ENCODE assay signal across 20 cellular contexts in the genomic region with DNA sequence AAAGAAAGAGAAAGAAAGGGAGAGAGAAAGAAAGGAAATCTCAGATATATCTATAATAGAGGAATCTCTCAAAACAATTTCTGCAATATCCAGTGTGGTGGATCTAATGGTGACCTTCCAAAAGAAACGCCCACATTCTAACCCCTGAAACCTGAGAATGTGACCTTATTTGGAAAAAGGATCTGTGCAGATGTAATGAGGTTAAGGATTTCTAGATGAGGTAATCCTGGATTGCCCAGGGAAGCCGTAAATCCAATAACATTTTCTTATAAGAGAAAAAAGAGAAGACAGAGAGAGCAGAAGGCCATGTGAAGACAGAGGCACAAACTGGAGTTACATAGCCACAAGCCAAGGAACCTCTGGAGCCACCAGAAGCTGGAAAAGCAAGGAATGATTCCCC.
A peak's percentile ranks its signal among the peaks of the same experiment; 100 is the strongest.
DNase-seq lines count a peak whose midpoint lies in the region; ATAC-seq and TF ChIP-seq lines count a peak whose summit lies in the region.
"Had no signal": no experiment of that assay in that cellular context is flagged by ENCODE, and none has a peak within 500 bp of the region (broad histone marks: within the 10 kb centered on the region; RNA-seq: fewer than 3 reads in every experiment).

No MANE protein-coding gene starts in this region.

- DNase-seq in NCI-H446 treated with DMSO at 0.1 percent for 48 hours (lab: John Stamatoyannopoulos, UW) (peak; percentile 57), NCI-H446 (lab: John Stamatoyannopoulos, UW) (no peak), NCI-H82 (lab: John Stamatoyannopoulos, UW) (peak; percentile 97), fibroblast of peridontal ligament (ENCODE audit: extremely low read depth) (peak; percentile 36), thoracic aorta (ENCODE audit: low spot score) (no peak), lower leg skin (ENCODE audit: low spot score in 2 of 2) (no peak)
- no peak for DNase-seq in central memory CD4-positive, alpha-beta T cell
- DNase-seq: activated CD4-positive, alpha-beta T cell treated with anti-CD3 and anti-CD28 coated beads for 36 hours; activated naive CD8-positive, alpha-beta T cell treated with anti-CD3 and anti-CD28 coated beads for 36 hours; CD8-positive, alpha-beta T cell; cortex of kidney; foreskin melanocyte; left colon; NCI-H1436; stimulated activated CD4-positive, alpha-beta T cell treated with anti-CD3 and anti-CD28 coated beads, Interleukin-15, amount 100 ng/mL, for 24 hours had no signal

- H3K36me3 ChIP-seq in thoracic aorta: no peaks in the 10 kb centered on the region
- H3K36me3 ChIP-seq: neutrophil, suprapubic skin, vagina had no signal

- TF ChIP-seq POLR2A in lower leg skin (IDR thresholded peaks at IDR 0.05): no peak

- H3K4me3 ChIP-seq in thoracic aorta (no peak overlapping the region), lower leg skin (ENCODE audit: low read depth, poor library complexity, severe bottlenecking) (no peak overlapping the region)
- H3K4me3 ChIP-seq: suprapubic skin, vagina had no signal

- no peaks in the 10 kb centered on the region for H3K27me3 ChIP-seq in thoracic aorta (replicated peaks; ENCODE audit: insufficient read depth)
- H3K27me3 ChIP-seq: neutrophil, suprapubic skin, vagina had no signal

- ATAC-seq in thoracic aorta (ENCODE audit: insufficient number of reproducible peaks, low FRiP score, low read depth): peak; percentile 43
- ATAC-seq in HG02623 (IDR thresholded peaks at IDR 0.05; ENCODE audit: unreplicated experiment): no peak
- ATAC-seq: activated CD4-positive, alpha-beta T cell treated with anti-CD3 and anti-CD28 coated beads for 36 hours; CD8-positive, alpha-beta T cell; left colon had no signal

- H3K9me3 ChIP-seq in thoracic aorta: no peaks in the 10 kb centered on the region
- H3K9me3 ChIP-seq: neutrophil, suprapubic skin, vagina had no signal

- peaks cover 0 to 9% of the 10 kb centered on the region in 2 donors for H3K4me1 ChIP-seq in thoracic aorta (ENCODE audit: control insufficient read depth in 1 of 2, low read depth in 2 of 2)
- H3K4me1 ChIP-seq: suprapubic skin, vagina had no signal

- no peak for TF ChIP-seq CTCF in thoracic aorta (IDR thresholded peaks at IDR 0.05)
- no peak for TF ChIP-seq CTCF in lower leg skin (IDR thresholded peaks at IDR 0.05)

- intact Hi-C loops in lower leg skin (cut with DNase I; ENCODE audit: low total_unique reads): no loop called here

- WGBS in lower leg skin, 2 donors: 83 to 85% methylated on average over 2 of the region's 2 CpGs

- no peak overlapping the region for H3K27ac ChIP-seq in thoracic aorta
- H3K27ac ChIP-seq: neutrophil, RWPE1, suprapubic skin, vagina had no signal

Comparison
In these comparisons a context has a peak if more than half of its experiments do, and no peak if none do; other contexts are left out.
1. DNase-seq: peak in NCI-H446 treated with DMSO at 0.1 percent for 48 hours (single experiment), NCI-H82 (single experiment) and fibroblast of peridontal ligament (single experiment); none in NCI-H446 (0 of 2), thoracic aorta (single experiment), lower leg skin (0 of 2) and central memory CD4-positive, alpha-beta T cell (single experiment).